ENCODE assay signal across 10 cellular contexts in genomic region chr18:58024139-58024538, GRCh38.
"Had no signal": no experiment of that assay in that cellular context is flagged by ENCODE, and none has a peak within 500 bp of the region (broad histone marks: within the 10 kb centered on the region; RNA-seq: fewer than 3 reads in every experiment).

No MANE protein-coding gene starts in this region.

- H3K27me3 ChIP-seq: tibial artery, vagina had no signal

- H3K9me3 ChIP-seq: tibial artery, vagina had no signal

- H3K4me3 ChIP-seq: tibial artery, vagina had no signal

- H3K27ac ChIP-seq: tibial artery, vagina had no signal

- DNase-seq: activated B cell treated with CpG ODN at 0.5 μM for 24 hours; activated CD4-positive, alpha-beta T cell treated with anti-CD3 and anti-CD28 coated beads, Interleukin-2, amount 10 ng/mL, durations not matched to agents 7 days and 5 days; activated naive CD4-positive, alpha-beta T cell treated with anti-CD3 and anti-CD28 coated beads, Interleukin-2, amount 10 ng/mL, durations not matched to agents 7 days and 5 days; effector CD4-positive, alpha-beta T cell; mammary epithelial cell; T-helper 1 cell; tibial artery had no signal

- ATAC-seq: natural killer cell treated with Interleukin-12 subunit alpha and Interleukin-12 subunit beta and Interleukin-15 and Interleukin-18, amount 100 ng/mL, for 72 hours; stimulated activated effector memory CD8-positive, alpha-beta T cell treated with anti-CD3 and anti-CD28 coated beads, Interleukin-12 subunit alpha, Interleukin-12 subunit beta, amount 100 ng/mL, for 72 hours had no signal

- H3K4me1 ChIP-seq: tibial artery, vagina had no signal

- H3K36me3 ChIP-seq: tibial artery, vagina had no signal
